ENCODE assay signal across 7 cellular contexts in the genomic region with DNA sequence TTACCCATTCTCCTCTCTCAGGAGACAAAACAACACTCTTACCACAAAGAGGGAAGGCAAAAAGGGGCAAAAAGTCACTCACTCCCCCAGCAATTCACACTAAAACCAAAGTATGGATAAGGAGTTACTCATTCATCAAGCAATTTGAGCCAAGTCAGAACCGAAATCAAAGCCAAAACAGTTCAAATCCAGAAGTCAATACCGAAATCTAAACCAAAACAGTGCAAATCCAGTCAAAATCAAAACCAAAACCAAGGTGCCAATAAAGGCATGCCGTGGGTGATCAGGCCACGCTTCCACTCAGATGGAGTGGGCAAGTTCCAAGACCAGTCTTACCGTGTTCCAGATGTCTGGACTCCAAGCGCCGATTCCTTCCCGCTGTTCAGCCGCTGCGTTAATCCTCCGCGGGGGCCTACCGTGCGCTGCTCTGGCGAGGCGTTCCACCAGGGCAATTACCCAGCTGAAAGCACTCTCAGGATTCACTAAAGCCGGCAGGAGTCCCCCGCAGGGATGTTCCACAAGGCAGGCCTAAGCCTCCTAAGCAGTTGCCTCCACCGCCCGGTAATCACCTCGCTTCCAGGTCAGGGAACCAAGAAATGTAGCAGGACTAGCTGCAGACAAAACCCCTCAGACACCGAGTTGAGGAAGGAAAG. TPM values are rescaled to one million over a fixed set of nuclear protein-coding genes. Genes with fewer than 3 reads are reported as not detected.
DNase-seq lines count a peak whose midpoint lies in the region; ATAC-seq and TF ChIP-seq lines count a peak whose summit lies in the region.
"Not testable (repeated sequence)": the region's sequence is repeated elsewhere in the genome, so short reads cannot be mapped to it uniquely, and the experiment has no call there.

No MANE protein-coding gene starts in this region.

- not testable (repeated sequence) for H3K27me3 Mint-ChIP-seq in CD8-positive, alpha-beta memory T cell; activated CD4-positive, alpha-beta T cell treated with anti-CD3 and anti-CD28 coated beads for 36 hours; activated T-cell treated with anti-CD3 and anti-CD28 coated beads, Interleukin-2, amount 50 U/mL, for 72 hours (ENCODE audit: low read depth); effector memory CD8-positive, alpha-beta T cell

- not testable (repeated sequence) for TF ChIP-seq CTCF in OCI-LY7 (conservative IDR thresholded peaks at IDR 0.05; ENCODE audit: low read length)

- not testable (repeated sequence) for H3K18ac ChIP-seq in trophoblast cell (ENCODE audit: low read length)

- H3K9me2 ChIP-seq in OCI-LY7 (ENCODE audit: insufficient read depth, low read length): not testable (repeated sequence)

- not testable (repeated sequence) for H3K9me3 ChIP-seq in CD8-positive, alpha-beta memory T cell (ENCODE audit: low read length); OCI-LY7 (ENCODE audit: low read length); trophoblast cell (ENCODE audit: insufficient read depth, low read depth, low read length)

- peak overlapping the region; percentile 28 to 69 (median 54) for H3K27ac Mint-ChIP-seq in CD8-positive, alpha-beta memory T cell
- H3K27ac Mint-ChIP-seq in activated CD4-positive, alpha-beta T cell treated with anti-CD3 and anti-CD28 coated beads for 36 hours: not testable (repeated sequence)
- H3K27ac Mint-ChIP-seq in activated T-cell treated with anti-CD3 and anti-CD28 coated beads, Interleukin-2, amount 50 U/mL, for 72 hours: peak overlapping the region; percentile 9
- peak overlapping the region; percentile 1 to 70 for H3K27ac Mint-ChIP-seq in effector memory CD8-positive, alpha-beta T cell

- not testable (repeated sequence) for ATAC-seq in activated CD4-positive, alpha-beta T cell treated with anti-CD3 and anti-CD28 coated beads for 36 hours; effector memory CD8-positive, alpha-beta T cell (replicated peaks)
- peak in 1 of 2 donors; percentile 35 for ATAC-seq in activated T-cell treated with anti-CD3 and anti-CD28 coated beads, Interleukin-2, amount 50 U/mL, for 72 hours (replicated peaks in 1 of 2)

- not testable (repeated sequence) for H4K91ac ChIP-seq in trophoblast cell (ENCODE audit: low read depth, low read length)

- peak overlapping the region; percentile 52; the same call in 1 of the 2 replicates for H3K4me2 ChIP-seq in OCI-LY7 (ENCODE audit: low read length)
- H3K4me2 ChIP-seq in trophoblast cell (ENCODE audit: low read length): not testable (repeated sequence)

- H3K36me3 Mint-ChIP-seq in CD8-positive, alpha-beta memory T cell: peaks cover 9 to 33% (median 14%) of the 10 kb centered on the region in 3 donors
- not testable (repeated sequence) for H3K36me3 Mint-ChIP-seq in activated CD4-positive, alpha-beta T cell treated with anti-CD3 and anti-CD28 coated beads for 36 hours (ENCODE audit: low read depth); activated T-cell treated with anti-CD3 and anti-CD28 coated beads, Interleukin-2, amount 50 U/mL, for 72 hours (ENCODE audit: insufficient read depth in 2 of 2); effector memory CD8-positive, alpha-beta T cell (ENCODE audit: insufficient read depth)

- peaks cover 14 to 23% (median 21%) of the 10 kb centered on the region in 3 donors for H3K4me1 Mint-ChIP-seq in CD8-positive, alpha-beta memory T cell
- H3K4me1 Mint-ChIP-seq in activated CD4-positive, alpha-beta T cell treated with anti-CD3 and anti-CD28 coated beads for 36 hours: peaks cover 16% of the 10 kb centered on the region
- H3K4me1 Mint-ChIP-seq in activated T-cell treated with anti-CD3 and anti-CD28 coated beads, Interleukin-2, amount 50 U/mL, for 72 hours (ENCODE audit: low read depth): peaks cover 16% of the 10 kb centered on the region
- H3K4me1 Mint-ChIP-seq in effector memory CD8-positive, alpha-beta T cell (ENCODE audit: low read depth in 2 of 2): peaks cover 11 to 14% of the 10 kb centered on the region in 2 donors

- CTCF ChIA-PET in CD8-positive, alpha-beta memory T cell (lab: Charles Lee): interaction anchor here (0.9 kb wide), 1 partner anchor 349 kb away, joined by 3 read pairs; no protein-coding TSS in a partner anchor
- CTCF ChIA-PET in OCI-LY7 (lab: Charles Lee; ENCODE audit: unreplicated experiment); activated CD4-positive, alpha-beta T cell treated with anti-CD3 and anti-CD28 coated beads for 36 hours (lab: Charles Lee): not testable (repeated sequence)

- BruUV-seq in OCI-LY7 (replicated peaks; lab: Mats Ljungman, UMichigan): not testable (repeated sequence)

- no CpG with 5 or more reads among the region's 22 CpGs for WGBS in trophoblast cell (ENCODE audit: extremely low coverage, insufficient coverage, insufficient read length)

- not testable (repeated sequence) for H3K14ac ChIP-seq in trophoblast cell (ENCODE audit: low read length)

- H3K4me3 Mint-ChIP-seq in CD8-positive, alpha-beta memory T cell; activated CD4-positive, alpha-beta T cell treated with anti-CD3 and anti-CD28 coated beads for 36 hours; effector memory CD8-positive, alpha-beta T cell: not testable (repeated sequence)
- H3K4me3 Mint-ChIP-seq in activated T-cell treated with anti-CD3 and anti-CD28 coated beads, Interleukin-2, amount 50 U/mL, for 72 hours: peak overlapping the region in 1 of 2 donors; percentile 43

- not testable (repeated sequence) for H3K4ac ChIP-seq in trophoblast cell (ENCODE audit: low read depth, low read length)

- not testable (repeated sequence) for H3K27me3 ChIP-seq in CD8-positive, alpha-beta memory T cell (ENCODE audit: insufficient read depth, low read length, poor library complexity, severe bottlenecking); trophoblast cell (ENCODE audit: insufficient read depth, low read length)

- not testable (repeated sequence) for H3K9ac ChIP-seq in trophoblast cell (ENCODE audit: low read length)

- not testable (repeated sequence) for H3K4me3 ChIP-seq in CD8-positive, alpha-beta memory T cell (ENCODE audit: low read length); OCI-LY7 (ENCODE audit: low read depth, low read length, poor library complexity, severe bottlenecking); trophoblast cell (ENCODE audit: low read depth, low read length)

- H3K27ac ChIP-seq in CD8-positive, alpha-beta memory T cell (ENCODE audit: low read depth, low read length): peak overlapping the region; percentile 78
- H3K27ac ChIP-seq in OCI-LY7 (ENCODE audit: low read depth, low read length, poor library complexity, severe bottlenecking); trophoblast cell (ENCODE audit: low read depth, low read length): not testable (repeated sequence)

- H2BK12ac ChIP-seq in trophoblast cell (ENCODE audit: low read length): not testable (repeated sequence)

- DNase-seq in CD8-positive, alpha-beta memory T cell; OCI-LY7 (ENCODE audit: low spot score); effector memory CD8-positive, alpha-beta T cell: not testable (repeated sequence)
- DNase-seq in HuH-7.5 (ENCODE audit: low spot score): peak; percentile 30
- DNase-seq in activated CD4-positive, alpha-beta T cell treated with anti-CD3 and anti-CD28 coated beads for 36 hours: peak; percentile 13
- DNase-seq in activated T-cell treated with anti-CD3 and anti-CD28 coated beads, Interleukin-2, amount 50 U/mL, for 72 hours: peak in 1 of 2 donors; percentile 19
- peak; percentile 75 to 77 for DNase-seq in trophoblast cell

- not testable (repeated sequence) for H4K20me1 ChIP-seq in OCI-LY7 (ENCODE audit: insufficient read depth, low read length)

- not testable (repeated sequence) for H2AK5ac ChIP-seq in trophoblast cell (ENCODE audit: low read length)

- intact Hi-C loops in OCI-LY7 (cut with micrococcal nuclease; ENCODE audit: unreplicated experiment): loop anchor here (5.0 to 10.0 kb wide), 2 partner anchors 78 to 220 kb away; partner anchors contain the start of gene PALS2
- intact Hi-C loops in activated CD4-positive, alpha-beta T cell treated with anti-CD3 and anti-CD28 coated beads for 36 hours (cut with DNase I, micrococcal nuclease): not testable (repeated sequence)

- not testable (repeated sequence) for H3K23ac ChIP-seq in trophoblast cell (ENCODE audit: low read length)

- H4K8ac ChIP-seq in trophoblast cell (ENCODE audit: low read depth, low read length): not testable (repeated sequence)

- POLR2A ChIA-PET in CD8-positive, alpha-beta memory T cell (lab: Charles Lee); activated CD4-positive, alpha-beta T cell treated with anti-CD3 and anti-CD28 coated beads for 36 hours (lab: Charles Lee): not testable (repeated sequence)
- POLR2A ChIA-PET in OCI-LY7 (lab: Charles Lee): interaction anchor here (0.8 kb wide), 1 partner anchor 12 kb away, joined by 4 read pairs; no protein-coding TSS in a partner anchor

- H3K36me3 ChIP-seq in CD8-positive, alpha-beta memory T cell (ENCODE audit: insufficient read depth, low read length); trophoblast cell (ENCODE audit: control insufficient read depth in 1 of 2, insufficient read depth in 2 of 2, low read length in 2 of 2): not testable (repeated sequence)
- peaks cover 39% of the 10 kb centered on the region for H3K36me3 ChIP-seq in OCI-LY7 (ENCODE audit: insufficient read depth, low read length)

- H2BK120ac ChIP-seq in trophoblast cell (ENCODE audit: insufficient read depth, low read length, poor library complexity): not testable (repeated sequence)

- not testable (repeated sequence) for H2AFZ ChIP-seq in OCI-LY7 (ENCODE audit: low read length); trophoblast cell (ENCODE audit: insufficient read depth, low read length, poor library complexity)

- not testable (repeated sequence) for H2BK5ac ChIP-seq in trophoblast cell (ENCODE audit: low read depth, low read length, poor library complexity)

- H3K9me3 Mint-ChIP-seq in CD8-positive, alpha-beta memory T cell; activated CD4-positive, alpha-beta T cell treated with anti-CD3 and anti-CD28 coated beads for 36 hours (ENCODE audit: low read depth); activated T-cell treated with anti-CD3 and anti-CD28 coated beads, Interleukin-2, amount 50 U/mL, for 72 hours; effector memory CD8-positive, alpha-beta T cell: not testable (repeated sequence)

- H3K79me1 ChIP-seq in trophoblast cell (ENCODE audit: low read length): not testable (repeated sequence)

- H3K79me2 ChIP-seq in OCI-LY7 (ENCODE audit: insufficient read depth, low read depth, low read length); trophoblast cell (ENCODE audit: control insufficient read depth, insufficient read depth, low read length, poor library complexity): not testable (repeated sequence)

- not testable (repeated sequence) for H3K4me1 ChIP-seq in CD8-positive, alpha-beta memory T cell (ENCODE audit: insufficient read depth, low read length); trophoblast cell (ENCODE audit: control insufficient read depth in 1 of 2, insufficient read depth in 2 of 2, low read length in 2 of 2)
- H3K4me1 ChIP-seq in OCI-LY7 (ENCODE audit: insufficient read depth, low read length, poor library complexity, severe bottlenecking): peaks cover 19% of the 10 kb centered on the region

- not testable (repeated sequence) for H4K12ac ChIP-seq in trophoblast cell (ENCODE audit: low read depth, low read length)

RNA-seq across cellular contexts. Expression of gene GSDME, which starts 37.6 kb away (rescaled TPM):
- total RNA-seq in CD8-positive, alpha-beta memory T cell: 1 to 10 TPM; 3.7 to 3.9 TPM
- polyA plus RNA-seq in CD8-positive, alpha-beta memory T cell: 0.26 TPM
- total RNA-seq in OCI-LY7 (2014; rRNA removed; shearing (Covaris generic)): 41.7 and 49.9 TPM in 2 replicates
- total RNA-seq in OCI-LY7 (2022): 33.0 and 47.0 TPM in 2 replicates
- total RNA-seq in activated CD4-positive, alpha-beta T cell treated with anti-CD3 and anti-CD28 coated beads for 36 hours: 1 to 10 TPM; 6.2 to 8.5 TPM
- 10 to 100 TPM; 19.3 to 20.6 TPM for total RNA-seq in activated T-cell treated with anti-CD3 and anti-CD28 coated beads, Interleukin-2, amount 50 U/mL, for 72 hours
- 22.7 and 23.9 TPM in 2 replicates for polyA plus RNA-seq in trophoblast cell (2013)
